Comparison of ENCODE assay signal across 16 cellular contexts in genomic region chr4:7813674-7814073, GRCh38.
DNase-seq lines count a peak whose midpoint lies in the region; ATAC-seq, FAIRE-seq and TF ChIP-seq lines count a peak whose summit lies in the region.
"Had no signal": no experiment of that assay in that cellular context is flagged by ENCODE, and none has a peak within 500 bp of the region (broad histone marks: within the 10 kb centered on the region; RNA-seq: fewer than 3 reads in every experiment).

No MANE protein-coding gene starts in this region.

- H3K4me1 ChIP-seq in lung (ENCODE audit: control insufficient read depth in 2 of 2, insufficient read depth in 2 of 2, low read length in 2 of 2) (peaks cover 4 to 9% of the 10 kb centered on the region in 2 donors), upper lobe of right lung (peaks cover 26% of the 10 kb centered on the region), transverse colon (peaks cover 8 to 47% (median 23%) of the 10 kb centered on the region in 4 donors)
- H3K4me1 ChIP-seq: BLaER1, uterus had no signal

- no peak for TF ChIP-seq POLR2A in transverse colon (IDR thresholded peaks at IDR 0.05)

- H3K4me1 Mint-ChIP-seq in immature natural killer cell: no peaks in the 10 kb centered on the region

- H3K4me3 ChIP-seq in bronchial epithelial cell (ENCODE audit: low read depth, low read length) (no peak overlapping the region), lung (no peak overlapping the region), upper lobe of right lung (no peak overlapping the region), transverse colon (no peak overlapping the region)
- H3K4me3 ChIP-seq: BLaER1, SJSA1, uterus had no signal

- FAIRE-seq in bronchial epithelial cell (lab: Jason Lieb, UNC): peak; percentile 76

- TF ChIP-seq EP300 in transverse colon (IDR thresholded peaks at IDR 0.05; ENCODE audit: low read depth): no peak

- no peak overlapping the region for H3K4me3 Mint-ChIP-seq in immature natural killer cell

- H3K9me3 ChIP-seq in lung (ENCODE audit: control insufficient read depth in 2 of 2, insufficient read depth in 1 of 2, low read length in 1 of 2): no peaks in the 10 kb centered on the region
- H3K9me3 ChIP-seq in upper lobe of right lung: no peaks in the 10 kb centered on the region
- H3K9me3 ChIP-seq in transverse colon: no peaks in the 10 kb centered on the region
- H3K9me3 ChIP-seq: BLaER1, SJSA1, uterus had no signal

- H3K36me3 ChIP-seq in bronchial epithelial cell (ENCODE audit: control insufficient read depth, insufficient read depth, low read length): peaks cover 10% of the 10 kb centered on the region
- H3K36me3 ChIP-seq in lung (ENCODE audit: control insufficient read depth in 2 of 2, insufficient read depth in 2 of 2, low read length in 2 of 2): peaks cover 3 to 5% of the 10 kb centered on the region in 2 donors
- H3K36me3 ChIP-seq in upper lobe of right lung: peaks cover 16% of the 10 kb centered on the region
- peaks cover 0 to 22% (median 7%) of the 10 kb centered on the region in 4 donors for H3K36me3 ChIP-seq in transverse colon
- H3K36me3 ChIP-seq: uterus had no signal

- intact Hi-C loops in upper lobe of right lung (cut with DNase I): no loop called here
- intact Hi-C loops in transverse colon (cut with DNase I; ENCODE audit: low total_unique reads): no loop called here

- DNase-seq in stimulated activated CD4-positive, alpha-beta T cell treated with anti-CD3 and anti-CD28 coated beads, Interleukin-1b, Interleukin-23, amount 100 ng/mL, for 48 hours: peak; percentile 27
- no peak for DNase-seq in stimulated activated CD4-positive, alpha-beta T cell treated with anti-CD3 and anti-CD28 coated beads, Interleukin-12 subunit alpha, Interleukin-12 subunit beta, amount 100 ng/mL, for 4 hours
- DNase-seq in bronchial epithelial cell (ENCODE audit: low read depth) (peak; percentile 61), lung (ENCODE audit: low spot score) (peak; percentile 56), upper lobe of right lung (no peak), immature natural killer cell (no peak), transverse colon (no peak)
- DNase-seq: activated CD4-positive, CD25-positive, alpha-beta regulatory T cell treated with anti-CD3 and anti-CD28 coated beads, Interleukin-2, amount 50 U/mL, for 72 hours; activated effector memory CD4-positive, alpha-beta T cell treated with anti-CD3 and anti-CD28 coated beads, Interleukin-2, amount 50 U/mL, for 16 hours; NCI-H1105 treated with DMSO at 0.1 percent for 48 hours; NCI-H446 treated with DMSO at 0.1 percent for 48 hours; right cardiac atrium; uterus had no signal

- H3K27me3 ChIP-seq in bronchial epithelial cell (ENCODE audit: control insufficient read depth, insufficient read depth, low read length) (no peaks in the 10 kb centered on the region), lung (ENCODE audit: control insufficient read depth, insufficient read depth) (no peaks in the 10 kb centered on the region), upper lobe of right lung (no peaks in the 10 kb centered on the region), transverse colon (no peaks in the 10 kb centered on the region)
- H3K27me3 ChIP-seq: BLaER1, SJSA1, uterus had no signal

- 67 to 89% methylated on average over 3 of the region's 3 CpGs for WGBS in lung, 2 donors
- 81 to 93% methylated on average over 2 to 3 of the region's 3 CpGs for WGBS in transverse colon (ENCODE audit: low coverage in 1 of 2), 2 donors

- H3K27me3 Mint-ChIP-seq in immature natural killer cell (ENCODE audit: low read depth in 3 of 3): peaks cover 0 to 5% (median 4%) of the 10 kb centered on the region in 3 donors

- H3K27ac ChIP-seq in lung (ENCODE audit: low read depth in 1 of 2, low read length in 1 of 2) (no peak overlapping the region), upper lobe of right lung (no peak overlapping the region), transverse colon (peak overlapping the region in 2 of 4 donors; percentile 72 to 81)
- H3K27ac ChIP-seq: BLaER1, SJSA1 had no signal

- H3K36me3 Mint-ChIP-seq in immature natural killer cell: peaks cover 4 to 28% (median 24%) of the 10 kb centered on the region in 3 donors

- ATAC-seq in lung (ENCODE audit: insufficient read depth, low FRiP score): peak; percentile 36
- peak; percentile 76 for ATAC-seq in upper lobe of right lung
- ATAC-seq in GM21576 (IDR thresholded peaks at IDR 0.05; ENCODE audit: unreplicated experiment): no peak
- ATAC-seq: right cardiac atrium had no signal

- no peaks in the 10 kb centered on the region for H3K9me3 Mint-ChIP-seq in immature natural killer cell

- H3K27ac Mint-ChIP-seq in immature natural killer cell: no peak overlapping the region

- in situ Hi-C loops in transverse colon (cut with MboI; ENCODE audit: low pct_ligation_motif_present in 1 of 4, low pct_unique_long_range_greater_than_20kb in 1 of 4, low sequenced_read_pairs in 3 of 4): no loop called here

- TF ChIP-seq CTCF in bronchial epithelial cell (IDR thresholded peaks at IDR 0.05; ENCODE audit: insufficient read depth, low read length, severe bottlenecking) (no peak), lung (IDR thresholded peaks at IDR 0.05; ENCODE audit: control extremely low read depth, extremely low read depth) (no peak), upper lobe of right lung (IDR thresholded peaks at IDR 0.05) (no peak), transverse colon (IDR thresholded peaks at IDR 0.05) (no peak)

Comparison
In these comparisons a context has a peak if more than half of its experiments do, and no peak if none do; other contexts are left out.
1. DNase-seq: peak in stimulated activated CD4-positive, alpha-beta T cell treated with anti-CD3 and anti-CD28 coated beads, Interleukin-1b, Interleukin-23, amount 100 ng/mL, for 48 hours (single experiment), bronchial epithelial cell (single experiment) and lung (single experiment); none in stimulated activated CD4-positive, alpha-beta T cell treated with anti-CD3 and anti-CD28 coated beads, Interleukin-12 subunit alpha, Interleukin-12 subunit beta, amount 100 ng/mL, for 4 hours (single experiment), upper lobe of right lung (single experiment), immature natural killer cell (0 of 3) and transverse colon (single experiment).